14 cellular contexts compared by ENCODE assay signal in the genomic region with DNA sequence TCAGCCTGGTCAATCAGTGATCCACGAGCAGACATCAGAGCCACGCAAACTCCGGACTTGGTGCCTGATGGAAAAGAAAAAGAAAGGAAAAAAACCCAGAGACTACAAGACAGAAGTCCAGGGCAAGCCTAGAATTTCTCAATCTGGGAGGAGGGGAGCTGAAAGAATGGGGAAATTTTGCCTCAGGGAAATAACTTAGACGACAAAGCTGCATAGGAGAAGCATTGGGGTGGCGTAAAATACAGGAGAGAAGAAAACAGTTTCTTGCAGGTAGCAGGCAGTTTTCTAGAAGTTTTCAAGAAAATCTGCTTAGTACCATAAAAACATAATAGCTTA. TPM values are rescaled to one million over a fixed set of nuclear protein-coding genes. Genes with fewer than 3 reads are reported as not detected.
DNase-seq lines count a peak whose midpoint lies in the region; ATAC-seq, FAIRE-seq and TF ChIP-seq lines count a peak whose summit lies in the region.
"Had no signal": no experiment of that assay in that cellular context is flagged by ENCODE, and none has a peak within 500 bp of the region (broad histone marks: within the 10 kb centered on the region; RNA-seq: fewer than 3 reads in every experiment).

No MANE protein-coding gene starts in this region.

- H4K20me1 ChIP-seq in GM23338 (replicated peaks; ENCODE audit: insufficient read depth) (no peaks in the 10 kb centered on the region), smooth muscle cell (ENCODE audit: low read depth) (peaks cover 1% of the 10 kb centered on the region)

- TF ChIP-seq POLR2A in esophagus muscularis mucosa (IDR thresholded peaks at IDR 0.05; ENCODE audit: low read depth): no peak

- H3K9me3 Mint-ChIP-seq in GM23338 (no peaks in the 10 kb centered on the region), WTC11 (no peaks in the 10 kb centered on the region)
- H3K9me3 Mint-ChIP-seq: activated T-cell treated with anti-CD3 and anti-CD28 coated beads, Interleukin-2, amount 50 U/mL, for 4 hours; CD4-positive, alpha-beta T cell; stimulated activated naive CD8-positive, alpha-beta T cell treated with anti-CD3 and anti-CD28 coated beads, Interleukin-15, amount 100 ng/mL, for 72 hours had no signal

- H3K36me3 ChIP-seq in GM23338 (ENCODE audit: insufficient read depth) (no peaks in the 10 kb centered on the region), smooth muscle cell (ENCODE audit: low read depth) (no peaks in the 10 kb centered on the region), esophagus muscularis mucosa (no peaks in the 10 kb centered on the region)
- H3K36me3 ChIP-seq: ascending aorta had no signal

- H3K27me3 ChIP-seq in GM23338 (ENCODE audit: insufficient read depth): no peaks in the 10 kb centered on the region
- H3K27me3 ChIP-seq in foreskin keratinocyte: no peaks in the 10 kb centered on the region
- H3K27me3 ChIP-seq in smooth muscle cell (ENCODE audit: low read depth): no peaks in the 10 kb centered on the region
- no peaks in the 10 kb centered on the region for H3K27me3 ChIP-seq in esophagus muscularis mucosa
- H3K27me3 ChIP-seq: ascending aorta had no signal

- peak overlapping the region; percentile 0; the same call in 1 of the 2 replicates for H2AFZ ChIP-seq in GM23338
- peak overlapping the region; percentile 46 for H2AFZ ChIP-seq in smooth muscle cell (ENCODE audit: low read depth)

- H3K27ac ChIP-seq in GM23338 (ENCODE audit: low read depth) (no peak overlapping the region), VCaP (peak overlapping the region; percentile 14; the same call in 1 of the 2 replicates), foreskin keratinocyte (no peak overlapping the region), smooth muscle cell (ENCODE audit: low read depth) (peak overlapping the region; percentile 16), esophagus muscularis mucosa (replicated peaks in 1 of 4) (no peak overlapping the region)
- H3K27ac ChIP-seq: ascending aorta had no signal

- H3K4me1 ChIP-seq in GM23338 (ENCODE audit: insufficient read depth) (peaks cover 32% of the 10 kb centered on the region), foreskin keratinocyte (peaks cover 10% of the 10 kb centered on the region), smooth muscle cell (ENCODE audit: low read depth) (peaks cover 21% of the 10 kb centered on the region), esophagus muscularis mucosa (peaks cover 5 to 26% (median 23%) of the 10 kb centered on the region in 4 donors)

- H3K27ac Mint-ChIP-seq in GM23338: no peak overlapping the region
- H3K27ac Mint-ChIP-seq in WTC11: no peak overlapping the region

- H3K4me3 ChIP-seq in GM23338: no peak overlapping the region
- peak overlapping the region; percentile 34 for H3K4me3 ChIP-seq in smooth muscle cell
- H3K4me3 ChIP-seq in esophagus muscularis mucosa: no peak overlapping the region
- H3K4me3 ChIP-seq: ascending aorta had no signal

- peak overlapping the region; percentile 21; the same call in 1 of the 2 replicates for H3K4me2 ChIP-seq in GM23338
- H3K4me2 ChIP-seq in smooth muscle cell: peak overlapping the region; percentile 53

- no peak for TF ChIP-seq CTCF in GM23338 (conservative IDR thresholded peaks at IDR 0.05; ENCODE audit: low read depth in 2 of 2)
- TF ChIP-seq CTCF in VCaP (conservative IDR thresholded peaks at IDR 0.05): no peak
- no peak for TF ChIP-seq CTCF in foreskin keratinocyte (conservative IDR thresholded peaks at IDR 0.05)
- no peak for TF ChIP-seq CTCF in smooth muscle cell (IDR thresholded peaks at IDR 0.05; ENCODE audit: borderline replicate concordance, insufficient read depth, poor library complexity, severe bottlenecking)
- TF ChIP-seq CTCF in esophagus muscularis mucosa (IDR thresholded peaks at IDR 0.05): no peak
- TF ChIP-seq CTCF in WTC11 (IDR thresholded peaks at IDR 0.05): no peak

- H3K9ac ChIP-seq in smooth muscle cell (ENCODE audit: low read depth): no peak overlapping the region

- H3K79me2 ChIP-seq in GM23338 (replicated peaks; ENCODE audit: insufficient read depth) (peaks cover 18% of the 10 kb centered on the region), smooth muscle cell (ENCODE audit: low read depth) (peaks cover 15% of the 10 kb centered on the region)

- TF ChIP-seq EP300 in esophagus muscularis mucosa (IDR thresholded peaks at IDR 0.05): no peak

- H3K36me3 Mint-ChIP-seq in GM23338 (ENCODE audit: low read depth): no peaks in the 10 kb centered on the region
- H3K36me3 Mint-ChIP-seq in WTC11: no peaks in the 10 kb centered on the region

- H3K4me3 Mint-ChIP-seq in GM23338: no peak overlapping the region
- no peak overlapping the region for H3K4me3 Mint-ChIP-seq in WTC11
- H3K4me3 Mint-ChIP-seq: activated T-cell treated with anti-CD3 and anti-CD28 coated beads, Interleukin-2, amount 50 U/mL, for 4 hours had no signal

- H3K27me3 Mint-ChIP-seq in GM23338 (ENCODE audit: insufficient read depth, low read depth, poor library complexity) (peaks cover 9% of the 10 kb centered on the region), WTC11 (ENCODE audit: low read depth) (no peaks in the 10 kb centered on the region)
- H3K27me3 Mint-ChIP-seq: CD4-positive, alpha-beta T cell; stimulated activated naive CD8-positive, alpha-beta T cell treated with anti-CD3 and anti-CD28 coated beads, Interleukin-15, amount 100 ng/mL, for 72 hours had no signal

- H3K9me3 ChIP-seq in smooth muscle cell (replicated peaks; ENCODE audit: low read depth) (no peaks in the 10 kb centered on the region), esophagus muscularis mucosa (no peaks in the 10 kb centered on the region)
- H3K9me3 ChIP-seq: ascending aorta had no signal

- intact Hi-C loops in esophagus muscularis mucosa (cut with DNase I): no loop called here

- CTCF ChIA-PET in WTC11 (lab: Charles Lee): interaction anchor here (0.7 to 4.7 kb wide), 18 partner anchors 10 to 313 kb away, joined by 3 to 55 read pairs (median 4); partner anchors contain the start of genes ATF1, CSRNP2 and TMPRSS12

- FAIRE-seq in RCC 7860 (lab: Jason Lieb, UNC): no peak

- H3F3A ChIP-seq in GM23338 (replicated peaks; ENCODE audit: low read depth) (peaks cover 5% of the 10 kb centered on the region; the same call in 1 of the 2 replicates), smooth muscle cell (ENCODE audit: low read depth) (peaks cover 5% of the 10 kb centered on the region)

- POLR2A ChIA-PET in WTC11 (lab: Charles Lee): interaction anchor here (0.5 kb wide), 1 partner anchor 292 kb away, joined by 3 read pairs; no protein-coding TSS in a partner anchor

- no peak for DNase-seq in GM23338 (ENCODE audit: low spot score)
- DNase-seq in foreskin keratinocyte: peak; percentile 32 to 62
- no peak for DNase-seq in smooth muscle cell (lab: John Stamatoyannopoulos, UW; ENCODE audit: unreplicated experiment)
- no peak for DNase-seq in esophagus muscularis mucosa (ENCODE audit: extremely low spot score)
- no peak for DNase-seq in stimulated activated CD4-positive, alpha-beta T cell treated with anti-CD3 and anti-CD28 coated beads, Interleukin-12 subunit alpha, Interleukin-12 subunit beta, amount 100 ng/mL, for 4 hours
- DNase-seq in WTC11 (ENCODE audit: low spot score): no peak
- DNase-seq in RCC 7860 (ENCODE audit: low spot score): no peak
- DNase-seq: activated T-cell treated with anti-CD3 and anti-CD28 coated beads, Interleukin-2, amount 50 U/mL, for 4 hours; NCI-H1105 had no signal

- H3K4me1 Mint-ChIP-seq in GM23338 (peaks cover 35% of the 10 kb centered on the region), WTC11 (peaks cover 41% of the 10 kb centered on the region)

- WGBS in smooth muscle cell (ENCODE audit: low lambda C conversion rate): 50% methylated on average over 5 of the region's 5 CpGs
- WGBS in esophagus muscularis mucosa: 77% methylated on average over 5 of the region's 5 CpGs

- H3K9me2 ChIP-seq in GM23338 (ENCODE audit: insufficient read depth): no peaks in the 10 kb centered on the region

- ATAC-seq in GM23338 (no peak), foreskin keratinocyte (no peak), WTC11 (no peak)
- ATAC-seq: activated T-cell treated with anti-CD3 and anti-CD28 coated beads, Interleukin-2, amount 50 U/mL, for 4 hours; sciatic nerve; stimulated activated naive CD8-positive, alpha-beta T cell treated with anti-CD3 and anti-CD28 coated beads, Interleukin-15, amount 100 ng/mL, for 72 hours had no signal

TF ChIP-seq in GM23338, 12 proteins besides CTCF, POLR2A, EP300 and RAD21 (continues in another document):
- TF ChIP-seq EZH2 (IDR thresholded peaks at IDR 0.05; ENCODE audit: low read depth, unreplicated experiment) (no peak), STAT1 (IDR thresholded peaks at IDR 0.05; ENCODE audit: unreplicated experiment) (no peak), POLR2AphosphoS5 (IDR thresholded peaks at IDR 0.05; ENCODE audit: low read depth) (no peak), NANOG (IDR thresholded peaks at IDR 0.05; ENCODE audit: borderline replicate concordance) (no peak)

TF ChIP-seq in WTC11, 78 proteins besides CTCF, POLR2A, EP300 and RAD21 (continues in another document):
- TF ChIP-seq ZNF416 (CRISPR knock-in tag; IDR thresholded peaks at IDR 0.05) (no peak), GABPB1 (CRISPR knock-in tag; IDR thresholded peaks at IDR 0.05) (no peak), CREM (CRISPR knock-in tag; IDR thresholded peaks at IDR 0.05) (no peak), JAZF1 (CRISPR knock-in tag; IDR thresholded peaks at IDR 0.05) (no peak), NR3C1 (CRISPR knock-in tag; conservative IDR thresholded peaks at IDR 0.05; ENCODE audit: low read depth) (no peak)

RNA-seq across cellular contexts. Expression of gene SLC11A2, which starts 2.6 kb away (rescaled TPM):
- 48.9 and 68.6 TPM in 2 replicates for total RNA-seq in GM23338 (2014; rRNA removed; shearing (Covaris generic))
- 17.2 and 19.4 TPM in 2 replicates for polyA plus RNA-seq in GM23338 (2016; fragmentation: Nextera tagmentation; extraction: Ambion mirVana)
- 22.9 and 25.3 TPM in 2 replicates for total RNA-seq in foreskin keratinocyte
- 9.4 and 10.3 TPM in 2 replicates for polyA plus RNA-seq in foreskin keratinocyte
- 31.3 and 52.9 TPM in 2 replicates for total RNA-seq in smooth muscle cell
- 22.9 and 26.5 TPM in 2 replicates for polyA plus RNA-seq in smooth muscle cell
- 10 to 100 TPM; 29.7 to 33.0 (median 31.7) TPM for total RNA-seq in esophagus muscularis mucosa
- total RNA-seq in WTC11 (2021): 48.6 to 58.0 TPM (median 54.6 TPM) in 3 replicates

RNA-seq across cellular contexts. Expression of gene LETMD1, which starts 19.3 kb away (rescaled TPM):
- total RNA-seq in GM23338 (2014; rRNA removed; shearing (Covaris generic)): 29.9 and 43.0 TPM in 2 replicates
- polyA plus RNA-seq in GM23338 (2016; fragmentation: Nextera tagmentation; extraction: Ambion mirVana) (15.7 and 15.8 TPM in 2 replicates), foreskin keratinocyte (18.0 and 18.5 TPM in 2 replicates), smooth muscle cell (8.9 and 10.8 TPM in 2 replicates)
- total RNA-seq in foreskin keratinocyte (21.8 and 23.3 TPM in 2 replicates), smooth muscle cell (32.9 and 45.4 TPM in 2 replicates), esophagus muscularis mucosa (10 to 100 TPM; 35.6 to 43.2 (median 42.1) TPM), WTC11 (2021) (43.3 to 45.9 TPM (median 45.8 TPM) in 3 replicates)

RNA-seq across cellular contexts. Expression of gene CSRNP2, which starts 54.6 kb away (rescaled TPM):
- 28.8 and 30.9 TPM in 2 replicates for total RNA-seq in GM23338 (2014; rRNA removed; shearing (Covaris generic))
- 6.9 and 7.3 TPM in 2 replicates for polyA plus RNA-seq in GM23338 (2016; fragmentation: Nextera tagmentation; extraction: Ambion mirVana)
- 13.8 and 15.6 TPM in 2 replicates for total RNA-seq in foreskin keratinocyte
- polyA plus RNA-seq in foreskin keratinocyte: 6.4 and 7.0 TPM in 2 replicates
- total RNA-seq in smooth muscle cell: 33.8 and 37.2 TPM in 2 replicates
- 26.3 and 27.2 TPM in 2 replicates for polyA plus RNA-seq in smooth muscle cell
- 10 to 100 TPM; 20.3 to 31.5 (median 25.5) TPM for total RNA-seq in esophagus muscularis mucosa
- total RNA-seq in WTC11 (2021): 33.7 to 36.1 TPM (median 34.2 TPM) in 3 replicates

Comparison
In these comparisons a context has a peak if more than half of its experiments do, and no peak if none do; other contexts are left out.
1. DNase-seq: peak in foreskin keratinocyte (2 of 2); none in GM23338 (single experiment), smooth muscle cell (single experiment), esophagus muscularis mucosa (single experiment), stimulated activated CD4-positive, alpha-beta T cell treated with anti-CD3 and anti-CD28 coated beads, Interleukin-12 subunit alpha, Interleukin-12 subunit beta, amount 100 ng/mL, for 4 hours (single experiment), WTC11 (single experiment) and RCC 7860 (single experiment).
2. H3K27ac ChIP-seq: peak in VCaP (single experiment) and smooth muscle cell (single experiment); none in GM23338 (single experiment), foreskin keratinocyte (single experiment) and esophagus muscularis mucosa (0 of 4).